In the genomic region with DNA sequence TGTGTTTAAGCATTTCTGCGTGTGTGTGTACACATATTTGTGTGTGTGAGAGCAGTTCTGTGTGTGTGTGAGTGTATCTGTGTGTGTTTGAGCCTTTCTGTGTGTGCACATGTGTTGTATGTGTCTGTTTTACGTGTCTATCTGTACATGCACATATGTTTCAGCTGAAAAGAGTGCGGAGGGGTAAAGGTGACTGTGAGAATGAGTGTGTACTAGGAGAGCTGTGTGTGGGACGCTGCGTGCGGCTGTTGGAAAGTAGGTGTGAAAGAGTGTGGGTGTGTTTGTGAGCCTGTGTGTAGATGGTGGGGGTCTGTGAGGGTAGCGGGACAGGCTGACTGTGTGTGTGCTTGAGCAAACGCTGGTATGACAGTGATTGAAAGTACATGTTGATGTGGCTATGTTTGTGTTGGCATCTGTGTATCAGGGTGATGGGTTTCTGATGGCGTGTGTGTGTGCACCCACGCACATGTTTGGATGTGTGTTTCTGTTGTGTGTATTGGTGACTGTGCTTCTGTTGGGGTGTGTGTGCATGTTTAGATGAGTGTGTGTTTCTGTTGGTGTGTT, we compare ENCODE assay signal across 2 cellular contexts.
TF ChIP-seq lines count a peak whose summit lies in the region.

No MANE protein-coding gene starts in this region.

TF ChIP-seq in endothelial cell of umbilical vein, 7 proteins besides CTCF, POLR2A, EP300 and RAD21:
- TF ChIP-seq JUN (IDR thresholded peaks at IDR 0.05; ENCODE audit: borderline replicate concordance, insufficient read depth, insufficient read length, low read depth) (no peak), MYC (IDR thresholded peaks at IDR 0.05; ENCODE audit: low read depth, low read length) (no peak), FOS (IDR thresholded peaks at IDR 0.05; ENCODE audit: borderline replicate concordance, insufficient read depth, low read length) (no peak), GATA2 (IDR thresholded peaks at IDR 0.05; ENCODE audit: insufficient read depth, insufficient read length, low read depth, low read length) (no peak), EZH2 (IDR thresholded peaks at IDR 0.05; ENCODE audit: borderline replicate concordance, low read depth, low read length, severe bottlenecking) (no peak), POLR2AphosphoS5 (IDR thresholded peaks at IDR 0.05; ENCODE audit: insufficient read depth, low read depth, low read length) (no peak)
- TF ChIP-seq, protein P1, sequence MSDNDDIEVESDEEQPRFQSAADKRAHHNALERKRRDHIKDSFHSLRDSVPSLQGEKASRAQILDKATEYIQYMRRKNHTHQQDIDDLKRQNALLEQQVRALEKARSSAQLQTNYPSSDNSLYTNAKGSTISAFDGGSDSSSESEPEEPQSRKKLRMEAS (IDR thresholded peaks at IDR 0.05; ENCODE audit: insufficient read depth, insufficient read length), result no peak
TF ChIP-seq in endothelial cell of umbilical vein: peak in this region for 0.

TF ChIP-seq in GM23338, 12 proteins besides CTCF, POLR2A, EP300 and RAD21:
- TF ChIP-seq ZNF331 (CRISPR knock-in tag; IDR thresholded peaks at IDR 0.05; ENCODE audit: low read depth) (no peak), CREB1 (CRISPR knock-in tag; IDR thresholded peaks at IDR 0.05; ENCODE audit: low read depth) (no peak), STAT1 (IDR thresholded peaks at IDR 0.05; ENCODE audit: unreplicated experiment) (no peak), EZH2 (IDR thresholded peaks at IDR 0.05; ENCODE audit: low read depth, unreplicated experiment) (no peak), NANOG (IDR thresholded peaks at IDR 0.05; ENCODE audit: borderline replicate concordance) (no peak), JUNB (IDR thresholded peaks at IDR 0.05; ENCODE audit: unreplicated experiment) (no peak), ZNF114 (CRISPR knock-in tag; IDR thresholded peaks at IDR 0.05) (no peak), EZH2phosphoT487 (IDR thresholded peaks at IDR 0.05; ENCODE audit: unreplicated experiment) (no peak), POLR2AphosphoS5 (IDR thresholded peaks at IDR 0.05; ENCODE audit: low read depth) (no peak)
- TF ChIP-seq, protein P2, sequence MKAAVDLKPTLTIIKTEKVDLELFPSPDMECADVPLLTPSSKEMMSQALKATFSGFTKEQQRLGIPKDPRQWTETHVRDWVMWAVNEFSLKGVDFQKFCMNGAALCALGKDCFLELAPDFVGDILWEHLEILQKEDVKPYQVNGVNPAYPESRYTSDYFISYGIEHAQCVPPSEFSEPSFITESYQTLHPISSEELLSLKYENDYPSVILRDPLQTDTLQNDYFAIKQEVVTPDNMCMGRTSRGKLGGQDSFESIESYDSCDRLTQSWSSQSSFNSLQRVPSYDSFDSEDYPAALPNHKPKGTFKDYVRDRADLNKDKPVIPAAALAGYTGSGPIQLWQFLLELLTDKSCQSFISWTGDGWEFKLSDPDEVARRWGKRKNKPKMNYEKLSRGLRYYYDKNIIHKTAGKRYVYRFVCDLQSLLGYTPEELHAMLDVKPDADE (IDR thresholded peaks at IDR 0.05), result no peak
- TF ChIP-seq, protein P3, sequence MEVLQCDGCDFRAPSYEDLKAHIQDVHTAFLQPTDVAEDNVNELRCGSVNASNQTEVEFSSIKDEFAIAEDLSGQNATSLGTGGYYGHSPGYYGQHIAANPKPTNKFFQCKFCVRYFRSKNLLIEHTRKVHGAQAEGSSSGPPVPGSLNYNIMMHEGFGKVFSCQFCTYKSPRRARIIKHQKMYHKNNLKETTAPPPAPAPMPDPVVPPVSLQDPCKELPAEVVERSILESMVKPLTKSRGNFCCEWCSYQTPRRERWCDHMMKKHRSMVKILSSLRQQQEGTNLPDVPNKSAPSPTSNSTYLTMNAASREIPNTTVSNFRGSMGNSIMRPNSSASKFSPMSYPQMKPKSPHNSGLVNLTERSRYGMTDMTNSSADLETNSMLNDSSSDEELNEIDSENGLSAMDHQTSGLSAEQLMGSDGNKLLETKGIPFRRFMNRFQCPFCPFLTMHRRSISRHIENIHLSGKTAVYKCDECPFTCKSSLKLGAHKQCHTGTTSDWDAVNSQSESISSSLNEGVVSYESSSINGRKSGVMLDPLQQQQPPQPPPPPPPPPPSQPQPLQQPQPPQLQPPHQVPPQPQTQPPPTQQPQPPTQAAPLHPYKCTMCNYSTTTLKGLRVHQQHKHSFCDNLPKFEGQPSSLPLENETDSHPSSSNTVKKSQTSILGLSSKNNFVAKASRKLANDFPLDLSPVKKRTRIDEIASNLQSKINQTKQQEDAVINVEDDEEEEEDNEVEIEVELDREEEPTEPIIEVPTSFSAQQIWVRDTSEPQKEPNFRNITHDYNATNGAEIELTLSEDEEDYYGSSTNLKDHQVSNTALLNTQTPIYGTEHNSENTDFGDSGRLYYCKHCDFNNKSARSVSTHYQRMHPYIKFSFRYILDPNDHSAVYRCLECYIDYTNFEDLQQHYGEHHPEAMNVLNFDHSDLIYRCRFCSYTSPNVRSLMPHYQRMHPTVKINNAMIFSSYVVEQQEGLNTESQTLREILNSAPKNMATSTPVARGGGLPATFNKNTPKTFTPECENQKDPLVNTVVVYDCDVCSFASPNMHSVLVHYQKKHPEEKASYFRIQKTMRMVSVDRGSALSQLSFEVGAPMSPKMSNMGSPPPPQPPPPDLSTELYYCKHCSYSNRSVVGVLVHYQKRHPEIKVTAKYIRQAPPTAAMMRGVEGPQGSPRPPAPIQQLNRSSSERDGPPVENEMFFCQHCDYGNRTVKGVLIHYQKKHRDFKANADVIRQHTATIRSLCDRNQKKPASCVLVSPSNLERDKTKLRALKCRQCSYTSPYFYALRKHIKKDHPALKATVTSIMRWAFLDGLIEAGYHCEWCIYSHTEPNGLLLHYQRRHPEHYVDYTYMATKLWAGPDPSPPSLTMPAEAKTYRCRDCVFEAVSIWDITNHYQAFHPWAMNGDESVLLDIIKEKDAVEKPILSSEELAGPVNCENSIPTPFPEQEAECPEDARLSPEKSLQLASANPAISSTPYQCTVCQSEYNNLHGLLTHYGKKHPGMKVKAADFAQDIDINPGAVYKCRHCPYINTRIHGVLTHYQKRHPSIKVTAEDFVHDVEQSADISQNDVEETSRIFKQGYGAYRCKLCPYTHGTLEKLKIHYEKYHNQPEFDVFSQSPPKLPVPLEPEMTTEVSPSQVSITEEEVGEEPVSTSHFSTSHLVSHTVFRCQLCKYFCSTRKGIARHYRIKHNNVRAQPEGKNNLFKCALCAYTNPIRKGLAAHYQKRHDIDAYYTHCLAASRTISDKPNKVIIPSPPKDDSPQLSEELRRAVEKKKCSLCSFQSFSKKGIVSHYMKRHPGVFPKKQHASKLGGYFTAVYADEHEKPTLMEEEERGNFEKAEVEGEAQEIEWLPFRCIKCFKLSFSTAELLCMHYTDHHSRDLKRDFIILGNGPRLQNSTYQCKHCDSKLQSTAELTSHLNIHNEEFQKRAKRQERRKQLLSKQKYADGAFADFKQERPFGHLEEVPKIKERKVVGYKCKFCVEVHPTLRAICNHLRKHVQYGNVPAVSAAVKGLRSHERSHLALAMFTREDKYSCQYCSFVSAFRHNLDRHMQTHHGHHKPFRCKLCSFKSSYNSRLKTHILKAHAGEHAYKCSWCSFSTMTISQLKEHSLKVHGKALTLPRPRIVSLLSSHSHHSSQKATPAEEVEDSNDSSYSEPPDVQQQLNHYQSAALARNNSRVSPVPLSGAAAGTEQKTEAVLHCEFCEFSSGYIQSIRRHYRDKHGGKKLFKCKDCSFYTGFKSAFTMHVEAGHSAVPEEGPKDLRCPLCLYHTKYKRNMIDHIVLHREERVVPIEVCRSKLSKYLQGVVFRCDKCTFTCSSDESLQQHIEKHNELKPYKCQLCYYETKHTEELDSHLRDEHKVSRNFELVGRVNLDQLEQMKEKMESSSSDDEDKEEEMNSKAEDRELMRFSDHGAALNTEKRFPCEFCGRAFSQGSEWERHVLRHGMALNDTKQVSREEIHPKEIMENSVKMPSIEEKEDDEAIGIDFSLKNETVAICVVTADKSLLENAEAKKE (CRISPR knock-in tag; IDR thresholded peaks at IDR 0.05), result no peak
- TF ChIP-seq, protein P4, sequence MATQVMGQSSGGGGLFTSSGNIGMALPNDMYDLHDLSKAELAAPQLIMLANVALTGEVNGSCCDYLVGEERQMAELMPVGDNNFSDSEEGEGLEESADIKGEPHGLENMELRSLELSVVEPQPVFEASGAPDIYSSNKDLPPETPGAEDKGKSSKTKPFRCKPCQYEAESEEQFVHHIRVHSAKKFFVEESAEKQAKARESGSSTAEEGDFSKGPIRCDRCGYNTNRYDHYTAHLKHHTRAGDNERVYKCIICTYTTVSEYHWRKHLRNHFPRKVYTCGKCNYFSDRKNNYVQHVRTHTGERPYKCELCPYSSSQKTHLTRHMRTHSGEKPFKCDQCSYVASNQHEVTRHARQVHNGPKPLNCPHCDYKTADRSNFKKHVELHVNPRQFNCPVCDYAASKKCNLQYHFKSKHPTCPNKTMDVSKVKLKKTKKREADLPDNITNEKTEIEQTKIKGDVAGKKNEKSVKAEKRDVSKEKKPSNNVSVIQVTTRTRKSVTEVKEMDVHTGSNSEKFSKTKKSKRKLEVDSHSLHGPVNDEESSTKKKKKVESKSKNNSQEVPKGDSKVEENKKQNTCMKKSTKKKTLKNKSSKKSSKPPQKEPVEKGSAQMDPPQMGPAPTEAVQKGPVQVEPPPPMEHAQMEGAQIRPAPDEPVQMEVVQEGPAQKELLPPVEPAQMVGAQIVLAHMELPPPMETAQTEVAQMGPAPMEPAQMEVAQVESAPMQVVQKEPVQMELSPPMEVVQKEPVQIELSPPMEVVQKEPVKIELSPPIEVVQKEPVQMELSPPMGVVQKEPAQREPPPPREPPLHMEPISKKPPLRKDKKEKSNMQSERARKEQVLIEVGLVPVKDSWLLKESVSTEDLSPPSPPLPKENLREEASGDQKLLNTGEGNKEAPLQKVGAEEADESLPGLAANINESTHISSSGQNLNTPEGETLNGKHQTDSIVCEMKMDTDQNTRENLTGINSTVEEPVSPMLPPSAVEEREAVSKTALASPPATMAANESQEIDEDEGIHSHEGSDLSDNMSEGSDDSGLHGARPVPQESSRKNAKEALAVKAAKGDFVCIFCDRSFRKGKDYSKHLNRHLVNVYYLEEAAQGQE (IDR thresholded peaks at IDR 0.05; ENCODE audit: unreplicated experiment), result no peak
